In genomic region chr15:74616020-74616939, GRCh38 we compare ENCODE assay signal across 8 cellular contexts. TPM values are rescaled to one million over a fixed set of nuclear protein-coding genes. Genes with fewer than 3 reads are reported as not detected.
A peak's percentile ranks its signal among the peaks of the same experiment; 100 is the strongest.
DNase-seq lines count a peak whose midpoint lies in the region; ATAC-seq and TF ChIP-seq lines count a peak whose summit lies in the region.

No MANE protein-coding gene starts in this region.

- H3K9ac ChIP-seq in DND-41 (ENCODE audit: low read depth, low read length) = peak overlapping the region; percentile 98

- H3K4me1 ChIP-seq in DND-41 (ENCODE audit: insufficient read depth, low read length) (peaks cover 37% of the 10 kb centered on the region), SJCRH30 (peaks cover 5% of the 10 kb centered on the region)

- intact Hi-C loops in cardiac septum (cut with DNase I) = no loop called here
- intact Hi-C loops in posterior cingulate gyrus (cut with DNase I) = loop anchor here (5.0 kb wide), 2 partner anchors 154 to 244 kb away; partner anchors contain the start of gene UBL7

- TF ChIP-seq CTCF in DND-41 (IDR thresholded peaks at IDR 0.05; ENCODE audit: borderline replicate concordance, extremely low read depth, low read length, poor library complexity, severe bottlenecking) = no peak

- peaks cover 52% of the 10 kb centered on the region for H4K20me1 ChIP-seq in DND-41 (ENCODE audit: insufficient read depth, low read length)

- H3K36me3 Mint-ChIP-seq in activated naive CD8-positive, alpha-beta T cell treated with anti-CD3 and anti-CD28 coated beads for 36 hours = peaks cover 19% of the 10 kb centered on the region

- peaks cover 53% of the 10 kb centered on the region for H3K4me1 Mint-ChIP-seq in activated naive CD8-positive, alpha-beta T cell treated with anti-CD3 and anti-CD28 coated beads for 36 hours

- DNase-seq in DND-41 (peak; percentile 83), SJCRH30 (peak; percentile 68 to 70), cardiac septum (ENCODE audit: low spot score) (peak; percentile 88), posterior cingulate gyrus (peak in 6 of 10 donors; percentile 34 to 91 (median 43)), ureter (ENCODE audit: low spot score) (peak; percentile 91)
- peak; percentile 69 for DNase-seq in activated naive CD8-positive, alpha-beta T cell treated with anti-CD3 and anti-CD28 coated beads for 36 hours

- peak overlapping the region; percentile 83 for H3K4me2 ChIP-seq in DND-41 (ENCODE audit: insufficient read depth, low read length)

- H3K27me3 ChIP-seq in DND-41 (ENCODE audit: insufficient read depth, low read length, poor library complexity) (no peaks in the 10 kb centered on the region), SJCRH30 (no peaks in the 10 kb centered on the region)

- no peaks in the 10 kb centered on the region for H3K27me3 Mint-ChIP-seq in activated naive CD8-positive, alpha-beta T cell treated with anti-CD3 and anti-CD28 coated beads for 36 hours

- H3K9me3 Mint-ChIP-seq in activated naive CD8-positive, alpha-beta T cell treated with anti-CD3 and anti-CD28 coated beads for 36 hours = no peaks in the 10 kb centered on the region

- H3K36me3 ChIP-seq in DND-41 (ENCODE audit: insufficient read depth, low read length) (peaks cover 47% of the 10 kb centered on the region), SJCRH30 (peaks cover 18% of the 10 kb centered on the region)

- ATAC-seq in DND-41 (ENCODE audit: insufficient read depth, low read depth) = peak; percentile 15
- peak; percentile 3 for ATAC-seq in HG02870 (IDR thresholded peaks at IDR 0.05; ENCODE audit: unreplicated experiment)
- no peak for ATAC-seq in HG02588 (IDR thresholded peaks at IDR 0.05; ENCODE audit: unreplicated experiment)

- H3K9me3 ChIP-seq in DND-41 (ENCODE audit: insufficient read depth, low read length, severe bottlenecking) (no peaks in the 10 kb centered on the region), SJCRH30 (replicated peaks) (no peaks in the 10 kb centered on the region)

- peak overlapping the region; percentile 92 to 96 for H3K4me3 ChIP-seq in DND-41 (ENCODE audit: low read depth in 1 of 2, low read length in 2 of 2)
- peak overlapping the region; percentile 76 for H3K4me3 ChIP-seq in SJCRH30

- H2AFZ ChIP-seq in DND-41 (ENCODE audit: low read depth, low read length) = peak overlapping the region; percentile 77

- H3K27ac ChIP-seq in DND-41 (ENCODE audit: low read length) (peak overlapping the region; percentile 95), SJCRH30 (peak overlapping the region; percentile 79)

- peaks cover 56% of the 10 kb centered on the region for H3K79me2 ChIP-seq in DND-41 (ENCODE audit: insufficient read depth, low read length)

- peak overlapping the region; percentile 88 for H3K27ac Mint-ChIP-seq in activated naive CD8-positive, alpha-beta T cell treated with anti-CD3 and anti-CD28 coated beads for 36 hours

- H3K4me3 Mint-ChIP-seq in activated naive CD8-positive, alpha-beta T cell treated with anti-CD3 and anti-CD28 coated beads for 36 hours = peak overlapping the region; percentile 95

RNA-seq across cellular contexts. Expression of gene CLK3, which starts 0.6 kb away (rescaled TPM):
- total RNA-seq in SJCRH30 (2014; rRNA removed; shearing (Covaris generic)) = 42.3 and 44.4 TPM in 2 replicates
- 100 to 1,000 TPM; 102 to 103 TPM for total RNA-seq in activated naive CD8-positive, alpha-beta T cell treated with anti-CD3 and anti-CD28 coated beads for 36 hours
- 53.1 TPM for total RNA-seq in cardiac septum
- total RNA-seq in ureter = 82.2 TPM
